ENCODE assay signal across 1 cellular context in the genomic region with DNA sequence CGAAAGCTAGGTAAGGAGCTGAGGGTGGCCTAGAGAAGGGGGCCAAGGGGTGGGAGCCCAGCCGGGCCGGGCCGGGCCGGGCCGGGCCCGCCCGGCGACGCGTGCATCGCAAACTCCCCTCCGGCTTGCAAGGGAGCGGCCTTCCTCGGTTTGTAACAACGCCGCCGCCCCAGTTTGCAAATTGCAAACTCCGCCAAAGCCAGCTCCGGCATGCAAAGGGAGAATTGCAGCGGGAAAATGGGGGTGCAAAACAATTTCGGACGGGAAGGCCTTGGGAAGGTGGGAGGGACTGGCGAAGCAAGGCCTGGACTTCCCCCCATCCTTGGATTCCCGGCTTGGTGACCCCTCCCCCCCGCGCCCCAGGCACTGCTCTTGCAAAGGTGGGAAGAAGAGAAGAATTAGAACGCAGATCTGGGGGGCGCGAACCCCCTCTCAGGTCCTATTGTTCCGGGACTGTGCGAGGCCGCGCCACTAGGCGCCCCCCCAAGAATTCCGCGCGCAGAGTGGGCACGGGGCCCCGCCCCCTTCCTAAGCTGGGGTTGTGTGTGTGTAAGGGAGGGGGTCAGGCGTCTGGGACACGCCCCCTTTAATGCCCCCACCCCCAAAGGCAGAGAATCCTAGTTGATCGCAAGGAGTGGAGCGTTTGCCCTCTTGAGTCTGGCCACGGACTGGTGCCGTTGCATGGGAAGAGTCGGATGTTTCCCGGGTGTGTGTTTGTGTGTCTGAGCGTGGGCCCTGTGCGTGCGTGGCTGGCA.
TF ChIP-seq lines count a peak whose summit lies in the region.

No MANE protein-coding gene starts in this region.

TF ChIP-seq in HCT116, 20 proteins besides CTCF, POLR2A, EP300 and RAD21 (continued from another document):
- TF ChIP-seq, protein P1, sequence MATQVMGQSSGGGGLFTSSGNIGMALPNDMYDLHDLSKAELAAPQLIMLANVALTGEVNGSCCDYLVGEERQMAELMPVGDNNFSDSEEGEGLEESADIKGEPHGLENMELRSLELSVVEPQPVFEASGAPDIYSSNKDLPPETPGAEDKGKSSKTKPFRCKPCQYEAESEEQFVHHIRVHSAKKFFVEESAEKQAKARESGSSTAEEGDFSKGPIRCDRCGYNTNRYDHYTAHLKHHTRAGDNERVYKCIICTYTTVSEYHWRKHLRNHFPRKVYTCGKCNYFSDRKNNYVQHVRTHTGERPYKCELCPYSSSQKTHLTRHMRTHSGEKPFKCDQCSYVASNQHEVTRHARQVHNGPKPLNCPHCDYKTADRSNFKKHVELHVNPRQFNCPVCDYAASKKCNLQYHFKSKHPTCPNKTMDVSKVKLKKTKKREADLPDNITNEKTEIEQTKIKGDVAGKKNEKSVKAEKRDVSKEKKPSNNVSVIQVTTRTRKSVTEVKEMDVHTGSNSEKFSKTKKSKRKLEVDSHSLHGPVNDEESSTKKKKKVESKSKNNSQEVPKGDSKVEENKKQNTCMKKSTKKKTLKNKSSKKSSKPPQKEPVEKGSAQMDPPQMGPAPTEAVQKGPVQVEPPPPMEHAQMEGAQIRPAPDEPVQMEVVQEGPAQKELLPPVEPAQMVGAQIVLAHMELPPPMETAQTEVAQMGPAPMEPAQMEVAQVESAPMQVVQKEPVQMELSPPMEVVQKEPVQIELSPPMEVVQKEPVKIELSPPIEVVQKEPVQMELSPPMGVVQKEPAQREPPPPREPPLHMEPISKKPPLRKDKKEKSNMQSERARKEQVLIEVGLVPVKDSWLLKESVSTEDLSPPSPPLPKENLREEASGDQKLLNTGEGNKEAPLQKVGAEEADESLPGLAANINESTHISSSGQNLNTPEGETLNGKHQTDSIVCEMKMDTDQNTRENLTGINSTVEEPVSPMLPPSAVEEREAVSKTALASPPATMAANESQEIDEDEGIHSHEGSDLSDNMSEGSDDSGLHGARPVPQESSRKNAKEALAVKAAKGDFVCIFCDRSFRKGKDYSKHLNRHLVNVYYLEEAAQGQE (IDR thresholded peaks at IDR 0.05; ENCODE audit: low read depth): no peak
- TF ChIP-seq FOSL1 (IDR thresholded peaks at IDR 0.05; ENCODE audit: low read depth) (no peak), YY1 (IDR thresholded peaks at IDR 0.05; ENCODE audit: extremely low read depth, insufficient replicate concordance, low read depth, low read length) (no peak), EGR1 (IDR thresholded peaks at IDR 0.05; ENCODE audit: low read depth) (no peak), POLR2AphosphoS5 (IDR thresholded peaks at IDR 0.05; ENCODE audit: low read depth, low read length) (0 out of 2 replicates have a peak, but pooled peaks have one; percentile 45)
- TF ChIP-seq, protein P2, sequence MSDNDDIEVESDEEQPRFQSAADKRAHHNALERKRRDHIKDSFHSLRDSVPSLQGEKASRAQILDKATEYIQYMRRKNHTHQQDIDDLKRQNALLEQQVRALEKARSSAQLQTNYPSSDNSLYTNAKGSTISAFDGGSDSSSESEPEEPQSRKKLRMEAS (IDR thresholded peaks at IDR 0.05): no peak; the same call in 1 of the 2 replicates
TF ChIP-seq in HCT116: peak in this region for 3.
